ENCODE assay signal across 9 cellular contexts in the genomic region with DNA sequence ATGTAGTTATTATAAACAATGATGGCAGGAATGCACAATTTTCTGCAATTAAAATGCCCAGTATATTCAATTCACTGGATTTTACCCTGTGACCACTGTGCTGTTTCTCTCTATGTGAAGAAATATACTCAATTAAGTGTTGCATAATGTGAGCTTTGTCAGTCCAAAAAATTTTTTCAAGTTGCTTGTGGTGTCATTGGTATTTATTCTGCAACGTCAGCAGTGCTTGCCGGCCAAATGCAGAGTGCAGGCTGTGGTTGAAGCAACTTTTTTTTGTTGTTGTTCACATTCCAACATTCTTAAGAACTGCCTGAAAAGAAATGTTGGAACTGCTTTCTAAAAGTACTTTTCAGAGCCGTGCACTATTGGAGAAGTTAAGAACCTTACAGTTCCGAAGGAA.
DNase-seq lines count a peak whose midpoint lies in the region; ATAC-seq and TF ChIP-seq lines count a peak whose summit lies in the region.
"Had no signal": no experiment of that assay in that cellular context is flagged by ENCODE, and none has a peak within 500 bp of the region (broad histone marks: within the 10 kb centered on the region; RNA-seq: fewer than 3 reads in every experiment).

No MANE protein-coding gene starts in this region.

- H2BK15ac ChIP-seq in H9 (ENCODE audit: low read depth, low read length): no peak overlapping the region

- peak overlapping the region; percentile 71 for H3K27ac Mint-ChIP-seq in MCF 10A (ENCODE audit: low read depth, unreplicated experiment)
- H3K27ac Mint-ChIP-seq in H9: no peak overlapping the region

- no peak overlapping the region for H3K56ac ChIP-seq in H9 (ENCODE audit: insufficient read length, low read depth, low read length)

- no peak overlapping the region for H2BK12ac ChIP-seq in H9 (ENCODE audit: insufficient read length, low read depth, low read length)

- TF ChIP-seq CTCF in MCF 10A (IDR thresholded peaks at IDR 0.05; ENCODE audit: unreplicated experiment): no peak
- no peak for TF ChIP-seq CTCF in H9 (conservative IDR thresholded peaks at IDR 0.05)

- H3K27me3 Mint-ChIP-seq in MCF 10A (ENCODE audit: insufficient read depth, unreplicated experiment) (no peaks in the 10 kb centered on the region), H9 (ENCODE audit: low read depth) (no peaks in the 10 kb centered on the region)

- H3K36me3 ChIP-seq in effector memory CD4-positive, alpha-beta T cell (ENCODE audit: control insufficient read depth, insufficient read depth, low read length): no peaks in the 10 kb centered on the region

- no peak overlapping the region for H2AK5ac ChIP-seq in H9 (ENCODE audit: insufficient read length, low read length)

- POLR2A ChIA-PET in MCF 10A (lab: Yijun Ruan, JAX): interaction anchor here (0.9 to 1.1 kb wide), 3 partner anchors 38 to 247 kb away, joined by 3 to 5 read pairs (median 4); no protein-coding TSS in a partner anchor

- H3K36me3 Mint-ChIP-seq in MCF 10A (ENCODE audit: insufficient read depth, unreplicated experiment) (peaks cover 7% of the 10 kb centered on the region), H9 (ENCODE audit: insufficient read depth in 1 of 3, low read depth in 3 of 3) (no peaks in the 10 kb centered on the region)

- H3K4me1 ChIP-seq in effector memory CD4-positive, alpha-beta T cell (ENCODE audit: control insufficient read depth, insufficient read depth, low read length, poor library complexity, severe bottlenecking): no peaks in the 10 kb centered on the region
- no peaks in the 10 kb centered on the region for H3K4me1 ChIP-seq in H9 (ENCODE audit: insufficient read depth, low read length)

- H4K5ac ChIP-seq in H9 (ENCODE audit: insufficient read length, low read depth, low read length): no peak overlapping the region

- no CpG with 5 or more reads among the region's 4 CpGs for WGBS in H9 (ENCODE audit: extremely low coverage, insufficient read length, low lambda C conversion rate)

- H3K4me1 Mint-ChIP-seq in MCF 10A (ENCODE audit: insufficient read depth, unreplicated experiment) (peaks cover 27% of the 10 kb centered on the region), H9 (peaks cover 12 to 19% of the 10 kb centered on the region in 2 experiments)

- no TSS peak for BruUV-seq in MCF 10A (replicated peaks; lab: Mats Ljungman, UMichigan)

- no peaks in the 10 kb centered on the region for H3K27me3 ChIP-seq in effector memory CD4-positive, alpha-beta T cell (replicated peaks; ENCODE audit: control insufficient read depth, insufficient read depth, low read length, poor library complexity, severe bottlenecking)
- H3K27me3 ChIP-seq in H9 (ENCODE audit: insufficient read depth, low read length): no peaks in the 10 kb centered on the region

- no peaks in the 10 kb centered on the region for H3K23me2 ChIP-seq in H9 (ENCODE audit: insufficient read length, low read depth, low read length, poor library complexity, severe bottlenecking)

- no peak overlapping the region for H3T11ph ChIP-seq in H9 (ENCODE audit: low read length)

- no peak overlapping the region for H3K14ac ChIP-seq in H9 (ENCODE audit: insufficient read depth, low read length)

- H3K9me3 ChIP-seq in effector memory CD4-positive, alpha-beta T cell (ENCODE audit: control insufficient read depth, low read length): no peaks in the 10 kb centered on the region
- no peaks in the 10 kb centered on the region for H3K9me3 ChIP-seq in H9 (ENCODE audit: control insufficient read depth, low read depth, low read length)

- H2BK120ac ChIP-seq in H9 (ENCODE audit: low read depth, low read length, poor library complexity, severe bottlenecking): no peak overlapping the region

- intact Hi-C loops in MCF 10A (cut with micrococcal nuclease): loop anchor here (10.0 kb wide), 1 partner anchor 141 kb away; no protein-coding TSS in a partner anchor

- H3K4me2 ChIP-seq in H9 (ENCODE audit: insufficient read depth, insufficient read length, low read length): no peak overlapping the region

- no peak overlapping the region for H2BK5ac ChIP-seq in H9 (ENCODE audit: insufficient read length, low read length)

- H4K91ac ChIP-seq in H9 (ENCODE audit: insufficient read length, low read depth, low read length): no peak overlapping the region

- H3K18ac ChIP-seq in H9 (ENCODE audit: insufficient read length, low read depth, low read length): no peak overlapping the region

- no peak overlapping the region for H4K8ac ChIP-seq in H9 (replicated peaks; ENCODE audit: insufficient read length, low read depth, low read length)

- no peaks in the 10 kb centered on the region for H3K79me1 ChIP-seq in H9 (ENCODE audit: insufficient read depth, low read depth, low read length, poor library complexity, severe bottlenecking)

- H2AFZ ChIP-seq in H9 (ENCODE audit: low read length): no peak overlapping the region

- no peaks in the 10 kb centered on the region for H3K9me3 Mint-ChIP-seq in MCF 10A (ENCODE audit: unreplicated experiment)
- H3K9me3 Mint-ChIP-seq in H9: no peaks in the 10 kb centered on the region

- no peak overlapping the region for H2BK20ac ChIP-seq in H9 (ENCODE audit: low read depth, low read length, poor library complexity, severe bottlenecking)

- DNase-seq in EL (peak; percentile 32), MCF 10A (ENCODE audit: unreplicated experiment) (peak; percentile 68), iris pigment epithelial cell (ENCODE audit: low read depth) (peak; percentile 95), skeletal muscle cell (ENCODE audit: low read depth) (peak; percentile 86), NCI-H82 treated with DMSO at 0.1 percent for 48 hours (lab: John Stamatoyannopoulos, UW; ENCODE audit: unreplicated experiment) (no peak), H9 (no peak)
- DNase-seq in effector memory CD4-positive, alpha-beta T cell: no peak
- DNase-seq: T1000 had no signal

- no peak overlapping the region for H3K4ac ChIP-seq in H9 (ENCODE audit: low read depth, low read length)

- no peak overlapping the region for H3K4me3 ChIP-seq in skeletal muscle cell (ENCODE audit: low read depth, low read length)
- no peak overlapping the region for H3K4me3 ChIP-seq in effector memory CD4-positive, alpha-beta T cell (ENCODE audit: insufficient read depth, low read depth, low read length, poor library complexity, severe bottlenecking)

- H3K79me2 ChIP-seq in H9 (ENCODE audit: insufficient read depth, low read length): no peaks in the 10 kb centered on the region

- peak overlapping the region; percentile 58 for H3K4me3 Mint-ChIP-seq in MCF 10A (ENCODE audit: unreplicated experiment)
- H3K4me3 Mint-ChIP-seq in H9: no peak overlapping the region

- H3K9ac ChIP-seq in H9 (ENCODE audit: extremely low read depth, insufficient read length, low read length): no peak overlapping the region

- no peak for ATAC-seq in GM21360 (IDR thresholded peaks at IDR 0.05; ENCODE audit: unreplicated experiment)

- no peak overlapping the region for H3K23ac ChIP-seq in H9 (ENCODE audit: insufficient read length, low read depth, low read length)

- no peaks in the 10 kb centered on the region for H4K20me1 ChIP-seq in H9 (ENCODE audit: control insufficient read depth, insufficient read depth, insufficient read length)

- CTCF ChIA-PET in MCF 10A (lab: Yijun Ruan, JAX): interaction anchor here (0.6 to 0.7 kb wide), 3 partner anchors 49 to 202 kb away, joined by 3 read pairs; no protein-coding TSS in a partner anchor

- H3K27ac ChIP-seq in effector memory CD4-positive, alpha-beta T cell (ENCODE audit: insufficient read depth, low read length, poor library complexity, severe bottlenecking): no peak overlapping the region
- no peak overlapping the region for H3K27ac ChIP-seq in H9 (ENCODE audit: insufficient read length, low read depth, low read length)

Comparison
In these comparisons a context has a peak if more than half of its experiments do, and no peak if none do; other contexts are left out.
1. DNase-seq: peak in EL (single experiment), MCF 10A (single experiment), iris pigment epithelial cell (single experiment) and skeletal muscle cell (single experiment); none in NCI-H82 treated with DMSO at 0.1 percent for 48 hours (single experiment), effector memory CD4-positive, alpha-beta T cell (0 of 3) and H9 (single experiment).